Comparison of ENCODE assay signal across 8 cellular contexts in genomic region chr10:106728232-106728631, GRCh38.
"Had no signal": no experiment of that assay in that cellular context is flagged by ENCODE, and none has a peak within 500 bp of the region (broad histone marks: within the 10 kb centered on the region; RNA-seq: fewer than 3 reads in every experiment).

No MANE protein-coding gene starts in this region.

- DNase-seq: IMR-90, KBM-7, KG1 had no signal

- H3K4me3 Mint-ChIP-seq: IgD-negative memory B cell had no signal

- H3K27ac Mint-ChIP-seq: IgD-negative memory B cell had no signal

- ATAC-seq: K562 had no signal

- H3K27ac ChIP-seq: HL-60, KMS-11 had no signal

- H3K4me3 ChIP-seq: K562 had no signal

- H3K4me2 ChIP-seq: KMS-11 had no signal

- H3K9me3 Mint-ChIP-seq: IgD-negative memory B cell had no signal

- H3K9ac ChIP-seq: KMS-11 had no signal

- H3K4me1 Mint-ChIP-seq: IgD-negative memory B cell had no signal

- FAIRE-seq: HTR-8/SVneo, K562 had no signal

- H3K36me3 Mint-ChIP-seq: IgD-negative memory B cell had no signal
